ENCODE assay signal across 8 cellular contexts in genomic region chr17:6444573-6445335, GRCh38. TPM values are rescaled to one million over a fixed set of nuclear protein-coding genes. Genes with fewer than 3 reads are reported as not detected.
DNase-seq lines count a peak whose midpoint lies in the region; FAIRE-seq and TF ChIP-seq lines count a peak whose summit lies in the region.

No MANE protein-coding gene starts in this region.

- no peaks in the 10 kb centered on the region for H3K27me3 Mint-ChIP-seq in chondrocyte (ENCODE audit: low read depth)

- H3K36me3 ChIP-seq in HUES6 (ENCODE audit: control insufficient read depth, insufficient read depth, low read length) = peaks cover 44% of the 10 kb centered on the region
- H3K36me3 ChIP-seq in mucosa of stomach (ENCODE audit: control insufficient read depth, insufficient read depth, low read length) = no peaks in the 10 kb centered on the region

- no peaks in the 10 kb centered on the region for H3K9me3 Mint-ChIP-seq in chondrocyte (ENCODE audit: low read depth)

- peaks cover 17% of the 10 kb centered on the region for H3K4me1 ChIP-seq in HUES6 (ENCODE audit: control insufficient read depth, insufficient read depth, low read length)
- H3K4me1 ChIP-seq in mucosa of stomach (ENCODE audit: control insufficient read depth, insufficient read depth, low read length) = peaks cover 8% of the 10 kb centered on the region

- H3K9ac ChIP-seq in HUES6 (ENCODE audit: low read length) = peak overlapping the region; percentile 88
- no peak overlapping the region for H3K9ac ChIP-seq in mucosa of stomach (ENCODE audit: low read length)

- peak overlapping the region; percentile 93 for H3K27ac ChIP-seq in 22Rv1
- no peak overlapping the region for H3K27ac ChIP-seq in HUES6 (ENCODE audit: low read depth, low read length)

- no peak for FAIRE-seq in RCC 7860 (lab: Jason Lieb, UNC)

- H3K4me1 Mint-ChIP-seq in chondrocyte (ENCODE audit: low read depth) = peaks cover 12% of the 10 kb centered on the region

- H3K27ac Mint-ChIP-seq in chondrocyte (ENCODE audit: unreplicated experiment) = peak overlapping the region; percentile 86

- DNase-seq in chondrocyte (ENCODE audit: low spot score) (peak; percentile 71), RCC 7860 (ENCODE audit: low spot score) (no peak), germinal center (ENCODE audit: low spot score) (no peak), NCI-H446 (lab: John Stamatoyannopoulos, UW) (no peak), NCI-H1105 treated with DMSO at 0.1 percent for 48 hours (lab: John Stamatoyannopoulos, UW) (no peak)

- H3K4me3 ChIP-seq in HUES6 (ENCODE audit: low read depth, low read length) (peak overlapping the region; percentile 98), mucosa of stomach (ENCODE audit: low read length) (peak overlapping the region; percentile 50)

- H3K27me3 ChIP-seq in HUES6 (ENCODE audit: control insufficient read depth, insufficient read depth, low read length) = no peaks in the 10 kb centered on the region
- H3K27me3 ChIP-seq in mucosa of stomach (ENCODE audit: control insufficient read depth, insufficient read depth, low read length) = no peaks in the 10 kb centered on the region

- peak overlapping the region; percentile 96 for H3K4me3 Mint-ChIP-seq in chondrocyte (ENCODE audit: unreplicated experiment)

- no peaks in the 10 kb centered on the region for H3K36me3 Mint-ChIP-seq in chondrocyte (ENCODE audit: low read depth)

- no peak for TF ChIP-seq CTCF in 22Rv1 (IDR thresholded peaks at IDR 0.05)
- no peak for TF ChIP-seq CTCF in chondrocyte (IDR thresholded peaks at IDR 0.05)

- H3K9me3 ChIP-seq in HUES6 (ENCODE audit: control insufficient read depth, insufficient read depth, low read depth, low read length) (peaks cover 3% of the 10 kb centered on the region; the same call in 1 of the 2 replicates), mucosa of stomach (ENCODE audit: control insufficient read depth, low read length) (no peaks in the 10 kb centered on the region)

RNA-seq across cellular contexts. Expression of gene PIMREG, which starts 0.5 kb away (rescaled TPM):
- total RNA-seq in chondrocyte = 5.2 to 7.4 TPM (median 7.0 TPM) in 3 replicates

RNA-seq across cellular contexts. Expression of gene AIPL1, which starts 9.8 kb away (rescaled TPM):
- not detected in 3 replicates for total RNA-seq in chondrocyte
